In the genomic region with DNA sequence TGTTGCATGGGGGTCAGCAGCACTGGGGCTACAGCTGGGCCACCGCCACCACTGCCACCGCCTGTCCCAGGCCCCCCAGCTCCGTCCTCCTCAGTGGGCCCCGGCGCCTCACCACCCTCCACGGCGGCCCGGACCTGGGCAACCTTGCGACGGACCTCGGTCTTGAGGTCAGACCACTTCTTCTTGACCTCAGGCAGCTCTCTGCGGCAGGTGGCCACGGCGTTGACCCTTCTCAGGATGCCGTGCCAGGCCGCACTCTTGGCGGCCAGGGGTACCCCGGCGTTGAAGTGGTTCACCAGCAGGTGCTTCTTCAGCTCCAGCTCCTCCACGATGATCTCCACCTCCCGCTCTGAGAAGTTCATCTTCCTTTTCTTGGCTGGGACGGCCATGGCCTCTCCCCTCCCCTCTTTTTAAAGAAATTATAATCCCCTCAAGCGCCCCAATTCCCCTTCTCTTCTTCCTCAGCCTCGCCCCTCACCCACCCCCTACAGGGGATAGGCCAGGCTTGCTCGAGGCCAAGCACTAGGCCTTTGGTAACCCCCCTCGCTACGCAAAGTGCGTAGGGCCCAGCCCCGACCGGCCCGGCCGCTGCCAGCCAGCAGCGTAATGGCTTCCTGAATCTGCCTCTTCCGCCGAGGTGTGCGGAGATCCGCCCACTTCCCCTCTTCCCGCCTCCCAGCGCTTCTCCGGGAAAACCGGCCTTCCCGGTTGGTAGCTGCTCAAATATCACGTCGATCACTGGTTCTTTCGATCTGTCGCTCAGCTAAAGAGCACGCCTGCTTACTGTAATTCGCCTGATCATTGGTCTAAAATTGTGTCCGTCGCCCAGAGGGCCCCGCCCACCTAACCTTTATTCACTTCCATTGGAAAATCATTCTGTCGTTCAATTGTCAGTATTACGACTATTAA, we compare ENCODE assay signal across 8 cellular contexts. TPM values are rescaled to one million over a fixed set of nuclear protein-coding genes. Genes with fewer than 3 reads are reported as not detected.
DNase-seq lines count a peak whose midpoint lies in the region; ATAC-seq and TF ChIP-seq lines count a peak whose summit lies in the region.

A gene with protein sequence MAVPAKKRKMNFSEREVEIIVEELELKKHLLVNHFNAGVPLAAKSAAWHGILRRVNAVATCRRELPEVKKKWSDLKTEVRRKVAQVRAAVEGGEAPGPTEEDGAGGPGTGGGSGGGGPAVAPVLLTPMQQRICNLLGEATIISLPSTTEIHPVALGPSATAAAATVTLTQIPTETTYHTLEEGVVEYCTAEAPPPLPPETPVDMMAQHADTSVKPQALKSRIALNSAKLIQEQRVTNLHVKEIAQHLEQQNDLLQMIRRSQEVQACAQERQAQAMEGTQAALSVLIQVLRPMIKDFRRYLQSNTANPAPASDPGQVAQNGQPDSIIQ (minus strand): TSS at position 608 of the 909 bp plus-strand sequence. CDS start 219 bp downstream, at position 389.

- no peaks in the 10 kb centered on the region for H3K27me3 Mint-ChIP-seq in activated CD4-positive, alpha-beta T cell treated with anti-CD3 and anti-CD28 coated beads, Interleukin-2, amount 10 ng/mL, durations not matched to agents 7 days and 5 days

- H3K27ac ChIP-seq in coronary artery, result peak within 1 kb of the TSS; percentile 95 to 99

- H3K27ac Mint-ChIP-seq in activated CD4-positive, alpha-beta T cell treated with anti-CD3 and anti-CD28 coated beads, Interleukin-2, amount 10 ng/mL, durations not matched to agents 7 days and 5 days, result peak within 1 kb of the TSS; percentile 78

- ATAC-seq in GM19324 (IDR thresholded peaks at IDR 0.05; ENCODE audit: low FRiP score, unreplicated experiment) (peak; percentile 63), HG03469 (IDR thresholded peaks at IDR 0.05; ENCODE audit: unreplicated experiment) (peak; percentile 41)

- peaks cover 39% of the 10 kb centered on the region for H3K36me3 Mint-ChIP-seq in activated CD4-positive, alpha-beta T cell treated with anti-CD3 and anti-CD28 coated beads, Interleukin-2, amount 10 ng/mL, durations not matched to agents 7 days and 5 days (ENCODE audit: low read depth)

- H3K4me3 ChIP-seq in BJ (ENCODE audit: low read depth, low read length) (peak within 1 kb of the TSS; percentile 76), coronary artery (peak within 1 kb of the TSS; percentile 90)

- H3K4me3 Mint-ChIP-seq in activated CD4-positive, alpha-beta T cell treated with anti-CD3 and anti-CD28 coated beads, Interleukin-2, amount 10 ng/mL, durations not matched to agents 7 days and 5 days, result peak within 1 kb of the TSS; percentile 97

- peaks cover 8% of the 10 kb centered on the region for H3K36me3 ChIP-seq in BJ (ENCODE audit: control insufficient read depth, insufficient read depth, low read length)

- CTCF ChIA-PET in BJ (lab: Yijun Ruan, JAX), result interaction anchor here (0.6 to 2.9 kb wide), 8 partner anchors 10 to 450 kb away, joined by 3 to 11 read pairs (median 3); no protein-coding TSS in a partner anchor
- CTCF ChIA-PET in activated CD4-positive, alpha-beta T cell treated with anti-CD3 and anti-CD28 coated beads, Interleukin-2, amount 10 ng/mL, durations not matched to agents 7 days and 5 days (lab: Charles Lee), result interaction anchor here (0.6 to 2.6 kb wide), 12 partner anchors 8 to 123 kb away, joined by 3 to 7 read pairs (median 3); no protein-coding TSS in a partner anchor

- H3K4me1 Mint-ChIP-seq in activated CD4-positive, alpha-beta T cell treated with anti-CD3 and anti-CD28 coated beads, Interleukin-2, amount 10 ng/mL, durations not matched to agents 7 days and 5 days, result peaks cover 61% of the 10 kb centered on the region

- DNase-seq in BJ (ENCODE audit: low read depth) (peak; percentile 94), NCI-H526 treated with DMSO at 0.1 percent for 48 hours (lab: John Stamatoyannopoulos, UW) (peak; percentile 97), coronary artery (ENCODE audit: low spot score) (peak; percentile 99), left kidney (ENCODE audit: low read depth, low spot score) (peak; percentile 99)
- peak; percentile 97 for DNase-seq in activated CD4-positive, alpha-beta T cell treated with anti-CD3 and anti-CD28 coated beads, Interleukin-2, amount 10 ng/mL, durations not matched to agents 7 days and 5 days
- peak; percentile 96 for DNase-seq in stimulated activated CD4-positive, alpha-beta T cell treated with anti-CD3 and anti-CD28 coated beads, Interleukin-2, amount 100 ng/mL, for 24 hours

- TF ChIP-seq CTCF in BJ (IDR thresholded peaks at IDR 0.05; ENCODE audit: insufficient read depth, low read depth, low read length) (no peak), coronary artery (IDR thresholded peaks at IDR 0.05) (no peak)

- H3K9me3 Mint-ChIP-seq in activated CD4-positive, alpha-beta T cell treated with anti-CD3 and anti-CD28 coated beads, Interleukin-2, amount 10 ng/mL, durations not matched to agents 7 days and 5 days, result no peaks in the 10 kb centered on the region

- H3K27me3 ChIP-seq in BJ (ENCODE audit: control insufficient read depth, insufficient read depth, low read length), result no peaks in the 10 kb centered on the region

- POLR2A ChIA-PET in BJ (lab: Charles Lee), result interaction anchor here (0.7 to 1.0 kb wide), 2 partner anchors 14 to 33 kb away, joined by 3 to 7 read pairs; no protein-coding TSS in a partner anchor
- POLR2A ChIA-PET in activated CD4-positive, alpha-beta T cell treated with anti-CD3 and anti-CD28 coated beads, Interleukin-2, amount 10 ng/mL, durations not matched to agents 7 days and 5 days (lab: Charles Lee), result interaction anchor here (0.6 to 1.3 kb wide), 3 partner anchors 21 to 128 kb away, joined by 3 to 4 read pairs (median 3); no protein-coding TSS in a partner anchor

RNA-seq across cellular contexts. Expression of the gene that starts here (rescaled TPM):
- 8.2 and 10.6 TPM in 2 replicates for polyA plus RNA-seq in BJ (2011; rRNA removed)
- 5.4 and 8.1 TPM in 2 replicates for polyA minus RNA-seq in BJ (2011; rRNA and poly(A)+ RNA removed)
- 10 to 100 TPM; 13.9 to 14.2 TPM for total RNA-seq in activated CD4-positive, alpha-beta T cell treated with anti-CD3 and anti-CD28 coated beads, Interleukin-2, amount 10 ng/mL, durations not matched to agents 7 days and 5 days

Comparison
In these comparisons a context has a peak if more than half of its experiments do, and no peak if none do; other contexts are left out.
1. Peak in every context shown above with its lines: DNase-seq, ATAC-seq, H3K4me3 ChIP-seq and H3K27ac ChIP-seq.